ENCODE assay signal across 1 cellular context in genomic region chr3:15631426-15632211, GRCh38.
TF ChIP-seq lines count a peak whose summit lies in the region.

No MANE protein-coding gene starts in this region.

TF ChIP-seq in GM12878, 131 proteins besides CTCF, POLR2A, EP300 and RAD21 (continued from another document):
- TF ChIP-seq PKNOX1 (IDR thresholded peaks at IDR 0.05) (peak; percentile 37; the same call in 1 of the 2 replicates), ZBTB4 (CRISPR knock-in tag; IDR thresholded peaks at IDR 0.05) (no peak), MEF2B (IDR thresholded peaks at IDR 0.05; ENCODE audit: partially characterized antibody, poor library complexity, severe bottlenecking) (peak; percentile 14), ETV6 (conservative IDR thresholded peaks at IDR 0.05 in 1 of 2, IDR thresholded peaks at IDR 0.05 in 1 of 2; ENCODE audit: borderline replicate concordance in 1 of 2, low read depth in 1 of 2) (no peak)
TF ChIP-seq in GM12878: peak in this region for 2.
